18 cellular contexts compared by ENCODE assay signal in genomic region chr5:150764530-150764929, GRCh38. TPM values are rescaled to one million over a fixed set of nuclear protein-coding genes. Genes with fewer than 3 reads are reported as not detected.
A peak's percentile ranks its signal among the peaks of the same experiment; 100 is the strongest.
DNase-seq lines count a peak whose midpoint lies in the region; ATAC-seq, FAIRE-seq and TF ChIP-seq lines count a peak whose summit lies in the region.
"Had no signal": no experiment of that assay in that cellular context is flagged by ENCODE, and none has a peak within 500 bp of the region (broad histone marks: within the 10 kb centered on the region; RNA-seq: fewer than 3 reads in every experiment).

No MANE protein-coding gene starts in this region.

- peaks cover 7% of the 10 kb centered on the region for H3K36me3 Mint-ChIP-seq in activated naive CD8-positive, alpha-beta T cell treated with anti-CD3 and anti-CD28 coated beads, Interleukin-2, amount 10 ng/mL, durations not matched to agents 7 days and 5 days
- H3K36me3 Mint-ChIP-seq in activated naive CD8-positive, alpha-beta T cell treated with anti-CD3 and anti-CD28 coated beads for 36 hours = no peaks in the 10 kb centered on the region
- no peaks in the 10 kb centered on the region for H3K36me3 Mint-ChIP-seq in astrocyte (ENCODE audit: low read depth, unreplicated experiment)

- H3K27ac ChIP-seq in astrocyte (ENCODE audit: low read depth, low read length) = no peak overlapping the region
- H3K27ac ChIP-seq: cardiac muscle cell had no signal

- H3K4me2 ChIP-seq in astrocyte (ENCODE audit: low read length) = no peak overlapping the region

- H2AFZ ChIP-seq in astrocyte (ENCODE audit: low read depth, low read length) = no peak overlapping the region

- intact Hi-C loops in mucosa of descending colon (cut with DNase I, micrococcal nuclease) = no loop called here

- FAIRE-seq in astrocyte (lab: Jason Lieb, UNC) = no peak

- no peak for ATAC-seq in activated naive CD8-positive, alpha-beta T cell treated with anti-CD3 and anti-CD28 coated beads, Interleukin-2, amount 10 ng/mL, durations not matched to agents 7 days and 5 days (ENCODE audit: low read depth)
- ATAC-seq in mucosa of descending colon = peak; percentile 29
- no peak for ATAC-seq in HG03571 (IDR thresholded peaks at IDR 0.05; ENCODE audit: unreplicated experiment)
- ATAC-seq: left colon had no signal

- TF ChIP-seq CTCF in astrocyte (IDR thresholded peaks at IDR 0.05; ENCODE audit: insufficient read depth, low read depth, low read length) (no peak), mucosa of descending colon (IDR thresholded peaks at IDR 0.05) (no peak)

- no peak for DNase-seq in activated naive CD8-positive, alpha-beta T cell treated with anti-CD3 and anti-CD28 coated beads, Interleukin-2, amount 10 ng/mL, durations not matched to agents 7 days and 5 days
- DNase-seq in activated naive CD8-positive, alpha-beta T cell treated with anti-CD3 and anti-CD28 coated beads for 36 hours = no peak
- no peak for DNase-seq in astrocyte (ENCODE audit: low read depth)
- no peak for DNase-seq in mucosa of descending colon
- no peak for DNase-seq in iPS-NIHi7 (ENCODE audit: extremely low spot score)
- DNase-seq in HuH-7.5 (ENCODE audit: low spot score) = no peak
- DNase-seq in SW480 (ENCODE audit: low spot score) = no peak
- DNase-seq: activated CD4-positive, alpha-beta T cell treated with anti-CD3 and anti-CD28 coated beads, Interleukin-2, amount 50 U/mL, for 4 hours; activated effector memory CD4-positive, alpha-beta T cell treated with Interleukin-2 at 50 U/mL for 16 hours; glutamatergic neuron; H7; left colon; NCI-H1048; NCI-H226 had no signal

- no peak overlapping the region for H3K4me3 Mint-ChIP-seq in activated naive CD8-positive, alpha-beta T cell treated with anti-CD3 and anti-CD28 coated beads, Interleukin-2, amount 10 ng/mL, durations not matched to agents 7 days and 5 days
- H3K4me3 Mint-ChIP-seq in activated naive CD8-positive, alpha-beta T cell treated with anti-CD3 and anti-CD28 coated beads for 36 hours = no peak overlapping the region
- no peak overlapping the region for H3K4me3 Mint-ChIP-seq in astrocyte (ENCODE audit: unreplicated experiment)
- H3K4me3 Mint-ChIP-seq: neural crest cell; T-helper 1 cell treated with Interleukin-12 subunit alpha and Interleukin-12 subunit beta and Interleukin-4 antibody, amounts not matched to agents 30 μg/mL and 1 μg/mL, for 36 hours had no signal

- POLR2A ChIA-PET in activated naive CD8-positive, alpha-beta T cell treated with anti-CD3 and anti-CD28 coated beads, Interleukin-2, amount 10 ng/mL, durations not matched to agents 7 days and 5 days (lab: Charles Lee) = interaction anchor here (0.7 to 1.6 kb wide), 3 partner anchors 13 to 26 kb away, joined by 3 to 11 read pairs (median 3); no protein-coding TSS in a partner anchor

- peaks cover 6% of the 10 kb centered on the region for H3K9me3 Mint-ChIP-seq in activated naive CD8-positive, alpha-beta T cell treated with anti-CD3 and anti-CD28 coated beads, Interleukin-2, amount 10 ng/mL, durations not matched to agents 7 days and 5 days
- H3K9me3 Mint-ChIP-seq in activated naive CD8-positive, alpha-beta T cell treated with anti-CD3 and anti-CD28 coated beads for 36 hours = no peaks in the 10 kb centered on the region
- H3K9me3 Mint-ChIP-seq in astrocyte (ENCODE audit: unreplicated experiment) = no peaks in the 10 kb centered on the region
- H3K9me3 Mint-ChIP-seq: neural crest cell; T-helper 1 cell treated with Interleukin-12 subunit alpha and Interleukin-12 subunit beta and Interleukin-4 antibody, amounts not matched to agents 30 μg/mL and 1 μg/mL, for 36 hours had no signal

- no peak overlapping the region for H3K9ac ChIP-seq in astrocyte (ENCODE audit: low read length)

- H3K79me2 ChIP-seq in astrocyte (ENCODE audit: insufficient read depth, low read length) = no peaks in the 10 kb centered on the region

- H3K4me1 ChIP-seq in astrocyte (ENCODE audit: insufficient read depth, low read length) (peaks cover 5% of the 10 kb centered on the region), mucosa of descending colon (ENCODE audit: low read depth) (no peaks in the 10 kb centered on the region)

- no peaks in the 10 kb centered on the region for H3K27me3 ChIP-seq in astrocyte (ENCODE audit: insufficient read depth, low read length)

- H3K36me3 ChIP-seq in astrocyte (ENCODE audit: insufficient read depth, low read length) (no peaks in the 10 kb centered on the region), mucosa of descending colon (ENCODE audit: low read depth) (no peaks in the 10 kb centered on the region)
- H3K36me3 ChIP-seq: cardiac muscle cell had no signal

- peaks cover 20% of the 10 kb centered on the region for H3K4me1 Mint-ChIP-seq in activated naive CD8-positive, alpha-beta T cell treated with anti-CD3 and anti-CD28 coated beads, Interleukin-2, amount 10 ng/mL, durations not matched to agents 7 days and 5 days
- peaks cover 2% of the 10 kb centered on the region for H3K4me1 Mint-ChIP-seq in activated naive CD8-positive, alpha-beta T cell treated with anti-CD3 and anti-CD28 coated beads for 36 hours
- H3K4me1 Mint-ChIP-seq in astrocyte (ENCODE audit: low read depth, unreplicated experiment) = peaks cover 2% of the 10 kb centered on the region
- H3K4me1 Mint-ChIP-seq: neural crest cell had no signal

- H4K20me1 ChIP-seq in astrocyte (ENCODE audit: insufficient read depth, low read length) = no peaks in the 10 kb centered on the region

- no peaks in the 10 kb centered on the region for H3K9me3 ChIP-seq in astrocyte (ENCODE audit: insufficient read depth, low read depth, low read length)
- H3K9me3 ChIP-seq in mucosa of descending colon = no peaks in the 10 kb centered on the region

- peaks cover 2% of the 10 kb centered on the region for H3K27me3 Mint-ChIP-seq in activated naive CD8-positive, alpha-beta T cell treated with anti-CD3 and anti-CD28 coated beads, Interleukin-2, amount 10 ng/mL, durations not matched to agents 7 days and 5 days
- H3K27me3 Mint-ChIP-seq in activated naive CD8-positive, alpha-beta T cell treated with anti-CD3 and anti-CD28 coated beads for 36 hours = no peaks in the 10 kb centered on the region
- peaks cover 3% of the 10 kb centered on the region for H3K27me3 Mint-ChIP-seq in astrocyte (ENCODE audit: low read depth, unreplicated experiment)

- H3K27ac Mint-ChIP-seq in activated naive CD8-positive, alpha-beta T cell treated with anti-CD3 and anti-CD28 coated beads, Interleukin-2, amount 10 ng/mL, durations not matched to agents 7 days and 5 days = peak overlapping the region; percentile 77
- H3K27ac Mint-ChIP-seq in activated naive CD8-positive, alpha-beta T cell treated with anti-CD3 and anti-CD28 coated beads for 36 hours = no peak overlapping the region
- peak overlapping the region; percentile 6 for H3K27ac Mint-ChIP-seq in astrocyte (ENCODE audit: unreplicated experiment)
- H3K27ac Mint-ChIP-seq: T-helper 1 cell treated with Interleukin-12 subunit alpha and Interleukin-12 subunit beta and Interleukin-4 antibody, amounts not matched to agents 30 μg/mL and 1 μg/mL, for 36 hours had no signal

- H3K4me3 ChIP-seq in astrocyte (ENCODE audit: insufficient read depth, low read depth, low read length) (no peak overlapping the region), mucosa of descending colon (no peak overlapping the region)
- H3K4me3 ChIP-seq: cardiac muscle cell had no signal

RNA-seq across cellular contexts. Expression of gene DCTN4, which starts 5.7 kb away (rescaled TPM):
- total RNA-seq in activated naive CD8-positive, alpha-beta T cell treated with anti-CD3 and anti-CD28 coated beads, Interleukin-2, amount 10 ng/mL, durations not matched to agents 7 days and 5 days = 10 to 100 TPM; 43.2 to 43.3 TPM
- total RNA-seq in activated naive CD8-positive, alpha-beta T cell treated with anti-CD3 and anti-CD28 coated beads for 36 hours = 10 to 100 TPM; 33.7 to 37.4 TPM
- total RNA-seq in astrocyte (53.8 and 57.0 TPM in 2 replicates), mucosa of descending colon (10 to 100 TPM; 50.8 to 56.4 (median 52.9) TPM)

RNA-seq across cellular contexts. Expression of gene SMIM3, which starts 14.0 kb away (rescaled TPM):
- total RNA-seq in activated naive CD8-positive, alpha-beta T cell treated with anti-CD3 and anti-CD28 coated beads, Interleukin-2, amount 10 ng/mL, durations not matched to agents 7 days and 5 days = 10 to 100 TPM; 15.7 to 16.8 TPM
- total RNA-seq in activated naive CD8-positive, alpha-beta T cell treated with anti-CD3 and anti-CD28 coated beads for 36 hours = 10 to 100 TPM; 10.4 to 10.6 TPM
- total RNA-seq in astrocyte (16.7 and 19.8 TPM in 2 replicates), mucosa of descending colon (10 to 100 TPM in 2 of 3 donors, 1 to 10 TPM in 1; 9.3 to 21.6 (median 19.2) TPM)
